ENCODE assay signal across 1 cellular context in genomic region chr13:43441464-43441863, GRCh38.
TF ChIP-seq lines count a peak whose summit lies in the region.

No MANE protein-coding gene starts in this region.

TF ChIP-seq in H1, 55 proteins besides CTCF, POLR2A, EP300 and RAD21:
- TF ChIP-seq YY1 (IDR thresholded peaks at IDR 0.05; ENCODE audit: low read depth, low read length) = no peak
